ENCODE assay signal across 7 cellular contexts in the genomic region with DNA sequence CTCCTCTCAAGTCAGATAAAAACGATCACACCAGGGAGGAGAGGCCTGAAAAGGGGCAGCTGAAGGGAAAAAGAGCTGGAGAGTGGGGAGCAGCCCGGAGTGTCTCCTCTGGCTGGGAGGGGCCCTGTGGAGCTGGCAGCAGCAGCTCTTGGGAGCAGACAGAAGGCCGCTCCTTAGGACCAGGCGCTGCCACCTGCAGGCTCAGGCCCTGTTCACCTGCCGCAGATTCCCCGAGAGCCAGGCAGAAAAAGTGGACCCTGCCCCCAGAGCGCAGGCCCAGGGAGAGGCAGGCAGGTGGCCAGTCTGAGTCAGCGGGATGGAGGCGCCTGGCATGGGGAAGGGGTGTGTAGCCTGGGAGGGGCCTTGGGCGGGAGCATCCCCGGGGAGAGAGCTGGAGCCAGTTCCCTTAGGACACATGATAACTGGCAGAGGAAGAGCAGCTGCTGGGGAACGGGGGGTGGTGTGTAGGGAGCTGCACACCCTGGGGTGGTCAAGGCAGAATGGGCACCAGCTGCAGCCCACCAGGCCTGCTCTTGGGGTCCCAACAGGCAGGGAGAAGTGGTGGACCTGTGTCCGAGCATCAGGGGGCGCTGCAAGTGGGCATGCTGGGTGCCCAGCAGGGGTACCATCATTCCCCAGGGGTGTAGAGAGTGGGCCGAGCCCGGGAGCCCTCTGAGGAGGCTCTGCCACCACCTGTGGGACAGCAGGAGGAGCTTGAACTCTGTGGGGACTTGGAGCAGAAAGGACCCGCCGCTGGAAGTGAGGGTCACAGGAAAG.
DNase-seq lines count a peak whose midpoint lies in the region; ATAC-seq lines count a peak whose summit lies in the region.

No MANE protein-coding gene starts in this region.

- peak; percentile 82 for DNase-seq in NCI-H1092 treated with DMSO at 0.1 percent for 48 hours (lab: John Stamatoyannopoulos, UW)
- DNase-seq in SHP77 treated with DMSO at 0.1 percent for 48 hours (lab: John Stamatoyannopoulos, UW) = peak; percentile 69
- peak; percentile 78 for DNase-seq in iPS-NIHi7 (ENCODE audit: extremely low spot score)
- no peak for DNase-seq in AG08395 (ENCODE audit: low spot score)
- DNase-seq in dermis blood vessel endothelial cell = no peak

- peak overlapping the region; percentile 76 for H3K27ac ChIP-seq in temporal lobe (ENCODE audit: low read depth, low read length)

- no peak for ATAC-seq in HG02970 (IDR thresholded peaks at IDR 0.05; ENCODE audit: low FRiP score, unreplicated experiment)

Comparison
In these comparisons a context has a peak if more than half of its experiments do, and no peak if none do; other contexts are left out.
1. DNase-seq: peak in NCI-H1092 treated with DMSO at 0.1 percent for 48 hours (single experiment), SHP77 treated with DMSO at 0.1 percent for 48 hours (single experiment) and iPS-NIHi7 (single experiment); none in AG08395 (single experiment) and dermis blood vessel endothelial cell (single experiment).